ENCODE assay signal across 1 cellular context in genomic region chr3:16319307-16319706, GRCh38.
TF ChIP-seq lines count a peak whose summit lies in the region.

No MANE protein-coding gene starts in this region.

TF ChIP-seq in liver, 16 proteins besides CTCF, POLR2A, EP300 and RAD21 (continued from another document):
- TF ChIP-seq, protein P1, sequence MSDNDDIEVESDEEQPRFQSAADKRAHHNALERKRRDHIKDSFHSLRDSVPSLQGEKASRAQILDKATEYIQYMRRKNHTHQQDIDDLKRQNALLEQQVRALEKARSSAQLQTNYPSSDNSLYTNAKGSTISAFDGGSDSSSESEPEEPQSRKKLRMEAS (IDR thresholded peaks at IDR 0.05), result no peak
- TF ChIP-seq EGR1 (IDR thresholded peaks at IDR 0.05; ENCODE audit: low read depth in 2 of 2), result no peak
- no peak for TF ChIP-seq JUND (IDR thresholded peaks at IDR 0.05)
- no peak for TF ChIP-seq GABPA (IDR thresholded peaks at IDR 0.05 in 1 of 2, conservative IDR thresholded peaks at IDR 0.05 in 1 of 2)
- TF ChIP-seq NR2F2 (IDR thresholded peaks at IDR 0.05), result no peak
- no peak for TF ChIP-seq HNF4A (conservative IDR thresholded peaks at IDR 0.05)
